11 cellular contexts compared by ENCODE assay signal in the genomic region with DNA sequence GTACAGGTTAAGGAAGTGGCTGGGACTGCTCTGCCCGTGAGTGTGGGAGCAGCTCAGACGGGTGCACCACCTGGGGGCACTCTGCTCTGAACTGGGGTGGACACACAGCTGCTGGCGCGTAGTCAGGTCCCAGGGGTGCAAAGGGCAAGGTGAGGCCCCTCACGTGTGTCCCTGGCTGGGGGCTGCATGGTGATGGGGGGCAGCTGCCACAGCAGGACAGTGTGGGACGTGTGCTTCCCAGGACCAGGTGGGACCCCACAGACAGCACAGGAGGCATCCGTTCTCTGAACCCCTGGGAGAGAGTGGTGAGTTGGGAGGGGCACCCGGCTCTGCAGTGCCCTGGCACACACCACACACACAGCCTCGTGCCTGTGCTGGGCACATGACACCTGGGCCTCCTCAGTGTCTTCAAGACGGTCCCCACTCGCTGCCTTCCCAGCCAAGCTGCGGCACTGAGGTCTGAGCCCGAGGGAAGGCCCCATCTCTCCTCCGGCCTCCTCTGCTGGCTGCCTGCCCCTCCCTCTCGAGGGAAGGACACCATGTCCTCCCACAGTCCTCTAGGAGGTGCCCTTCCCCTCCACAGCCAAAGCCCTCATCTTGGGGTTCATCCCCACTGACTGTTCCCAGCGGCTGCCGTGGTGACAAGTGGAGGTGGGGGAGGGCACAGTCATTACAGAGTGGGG. TPM values are rescaled to one million over a fixed set of nuclear protein-coding genes. Genes with fewer than 3 reads are reported as not detected.
DNase-seq lines count a peak whose midpoint lies in the region; ATAC-seq, FAIRE-seq and TF ChIP-seq lines count a peak whose summit lies in the region.
"Had no signal": no experiment of that assay in that cellular context is flagged by ENCODE, and none has a peak within 500 bp of the region (broad histone marks: within the 10 kb centered on the region; RNA-seq: fewer than 3 reads in every experiment).

No MANE protein-coding gene starts in this region.

- H3K27ac ChIP-seq in A673 (ENCODE audit: low read depth, low read length, poor library complexity, severe bottlenecking): no peak overlapping the region
- H3K27ac ChIP-seq: hepatocyte had no signal

- no peak for FAIRE-seq in RCC 7860 (lab: Jason Lieb, UNC)

- POLR2A ChIA-PET in A673 (lab: Charles Lee; ENCODE audit: low non-redundant PET): no interaction called here

- H3K4me1 ChIP-seq in A673 (ENCODE audit: insufficient read depth, low read length, poor library complexity, severe bottlenecking): no peaks in the 10 kb centered on the region

- CTCF ChIA-PET in A673 (lab: Charles Lee): no interaction called here

- H3K4me3 ChIP-seq in A673 (ENCODE audit: low read depth, low read length, poor library complexity, severe bottlenecking) (no peak overlapping the region), NB4 (ENCODE audit: low read depth, low read length) (no peak overlapping the region)
- H3K4me3 ChIP-seq: hepatocyte had no signal

- no peaks in the 10 kb centered on the region for H3K9me3 ChIP-seq in A673 (ENCODE audit: low read depth, low read length, poor library complexity, severe bottlenecking)

- no peak for TF ChIP-seq POLR2A in NB4 (IDR thresholded peaks at IDR 0.05; ENCODE audit: extremely low read depth, insufficient read length)

- DNase-seq in A673 (ENCODE audit: low spot score): no peak
- peak; percentile 49 for DNase-seq in NB4 (ENCODE audit: low read depth)
- peak; percentile 38 to 46 for DNase-seq in activated T-cell treated with anti-CD3 and anti-CD28 coated beads, Interleukin-2, amount 50 U/mL, for 48 hours
- no peak for DNase-seq in left colon
- no peak for DNase-seq in NCI-H1105 (lab: John Stamatoyannopoulos, UW)
- no peak for DNase-seq in RCC 7860 (ENCODE audit: low spot score)
- no peak for DNase-seq in NCI-H1417 treated with DMSO at 0.1 percent for 48 hours (lab: John Stamatoyannopoulos, UW)
- DNase-seq: NCI-H510A, substantia nigra had no signal

- ATAC-seq in left colon: peak; percentile 49
- ATAC-seq in HG03342 (IDR thresholded peaks at IDR 0.05; ENCODE audit: unreplicated experiment): no peak

- TF ChIP-seq CTCF in A673 (conservative IDR thresholded peaks at IDR 0.05; ENCODE audit: low read depth, low read length) (peak; percentile 23; the same call in 1 of the 2 replicates), NB4 (IDR thresholded peaks at IDR 0.05; ENCODE audit: low read depth, low read length) (peak; percentile 29)

- intact Hi-C loops in A673 (cut with micrococcal nuclease; ENCODE audit: unreplicated experiment): no loop called here
- intact Hi-C loops in left colon (cut with DNase I, micrococcal nuclease): no loop called here

- H3K27me3 ChIP-seq in A673 (replicated peaks; ENCODE audit: insufficient read depth, low read depth, low read length, poor library complexity): no peaks in the 10 kb centered on the region
- H3K27me3 ChIP-seq: hepatocyte had no signal

- H3K36me3 ChIP-seq in A673 (ENCODE audit: insufficient read depth, low read length, poor library complexity, severe bottlenecking): no peaks in the 10 kb centered on the region

- BruUV-seq in A673 (replicated peaks; lab: Mats Ljungman, UMichigan): no TSS peak

RNA-seq across cellular contexts. Expression of a gene that starts 24.7 kb away (rescaled TPM):
- total RNA-seq in A673 (2021): 0.77 and 1.6 TPM in 2 replicates
- under 1 TPM; 0.09 to 0.11 TPM for total RNA-seq in left colon

RNA-seq across cellular contexts. Expression of a gene that starts 34.1 kb away (rescaled TPM):
- total RNA-seq in A673 (2021) (8.6 TPM in 2 replicates), left colon (1 to 10 TPM; 4.6 to 4.9 TPM)

RNA-seq across cellular contexts. Expression of a gene that starts 46.8 kb away (rescaled TPM):
- 421 and 431 TPM in 2 replicates for total RNA-seq in A673 (2021)
- 100 to 1,000 TPM; 430 to 489 TPM for total RNA-seq in left colon

RNA-seq across cellular contexts. Expression of a gene that starts 47.5 kb away (rescaled TPM):
- total RNA-seq in A673 (2021): 2.5 TPM in 2 replicates
- total RNA-seq in left colon: 1 to 10 TPM; 1.6 to 2.8 TPM

RNA-seq across cellular contexts. Expression of a gene that starts 55.7 kb away (rescaled TPM):
- 3.1 and 4.6 TPM in 2 replicates for total RNA-seq in A673 (2021)
- total RNA-seq in left colon: 1 to 10 TPM; 2.5 to 2.9 TPM

Comparison
In these comparisons a context has a peak if more than half of its experiments do, and no peak if none do; other contexts are left out.
1. DNase-seq: peak in NB4 (single experiment) and activated T-cell treated with anti-CD3 and anti-CD28 coated beads, Interleukin-2, amount 50 U/mL, for 48 hours (2 of 2); none in A673 (single experiment), left colon (0 of 2), NCI-H1105 (single experiment), RCC 7860 (single experiment) and NCI-H1417 treated with DMSO at 0.1 percent for 48 hours (single experiment).